20 cellular contexts compared by ENCODE assay signal in genomic region chr9:104144336-104144735, GRCh38. TPM values are rescaled to one million over a fixed set of nuclear protein-coding genes. Genes with fewer than 3 reads are reported as not detected.
DNase-seq lines count a peak whose midpoint lies in the region; ATAC-seq, FAIRE-seq and TF ChIP-seq lines count a peak whose summit lies in the region.
"Had no signal": no experiment of that assay in that cellular context is flagged by ENCODE, and none has a peak within 500 bp of the region (broad histone marks: within the 10 kb centered on the region; RNA-seq: fewer than 3 reads in every experiment).

No MANE protein-coding gene starts in this region.

- peak; percentile 25; the same call in 1 of the 3 replicates for ATAC-seq in K562
- no peak for ATAC-seq in CD8-positive, alpha-beta T cell
- ATAC-seq: Panc1, SK-N-SH treated with all-trans-retinoic acid at 6 μM for 48 hours had no signal

- H3K4me1 ChIP-seq in K562 (replicated peaks in 1 of 2; ENCODE audit: control insufficient read depth in 2 of 2, insufficient read depth in 2 of 2, low read length in 2 of 2) (no peaks in the 10 kb centered on the region), kidney (ENCODE audit: control insufficient read depth in 1 of 2, insufficient read depth in 1 of 2, low read depth in 1 of 2, low read length in 2 of 2) (no peaks in the 10 kb centered on the region)
- H3K4me1 ChIP-seq in CD8-positive, alpha-beta T cell (ENCODE audit: insufficient read depth, low read length) = no peaks in the 10 kb centered on the region
- H3K4me1 ChIP-seq: HAP-1 had no signal

- in situ Hi-C loops in K562 (cut with MboI) = no loop called here
- in situ Hi-C loops in ACHN (cut with HindIII; ENCODE audit: low pct_ligation_motif_present, low pct_unique_long_range_greater_than_20kb, low sequenced_read_pairs) = no loop called here

- no peaks in the 10 kb centered on the region for H3K27me3 Mint-ChIP-seq in CD8-positive, alpha-beta T cell (ENCODE audit: low read depth)

- no peak for TF ChIP-seq CTCF in K562 (IDR thresholded peaks at IDR 0.05 in 2 of 3, conservative IDR thresholded peaks at IDR 0.05 in 1 of 3; ENCODE audit: insufficient read depth in 2 of 3, low read depth in 1 of 3, low read length in 3 of 3)
- TF ChIP-seq CTCF in kidney (IDR thresholded peaks at IDR 0.05; ENCODE audit: borderline replicate concordance, extremely low read depth, insufficient read depth) = no peak
- no peak for TF ChIP-seq CTCF in CD8-positive, alpha-beta T cell (IDR thresholded peaks at IDR 0.05)

- no peaks in the 10 kb centered on the region for H3K4me1 Mint-ChIP-seq in CD8-positive, alpha-beta T cell (ENCODE audit: low read depth)

- H3K4me3 Mint-ChIP-seq in CD8-positive, alpha-beta T cell = no peak overlapping the region

- H3K9ac ChIP-seq in K562 (ENCODE audit: insufficient read depth in 1 of 2, low read depth in 2 of 2, low read length in 2 of 2) (no peak overlapping the region), kidney (ENCODE audit: low read length in 2 of 2) (no peak overlapping the region)

- H3K27ac ChIP-seq in K562 (ENCODE audit: extremely low read depth, low read depth, low read length) (no peak overlapping the region), kidney (ENCODE audit: low read depth in 2 of 2, low read length in 2 of 2) (no peak overlapping the region)
- H3K27ac ChIP-seq in CD8-positive, alpha-beta T cell (ENCODE audit: low read depth, low read length) = no peak overlapping the region
- H3K27ac ChIP-seq: 22Rv1 had no signal

- peaks cover 21% of the 10 kb centered on the region; the same call in 2 of the 3 replicates for H3K36me3 ChIP-seq in K562 (ENCODE audit: control insufficient read depth, insufficient read depth, low read length)
- H3K36me3 ChIP-seq in kidney (ENCODE audit: control insufficient read depth in 1 of 2, insufficient read depth in 2 of 2, low read length in 2 of 2) = no peaks in the 10 kb centered on the region
- H3K36me3 ChIP-seq in CD8-positive, alpha-beta T cell (ENCODE audit: insufficient read depth, low read length) = no peaks in the 10 kb centered on the region

- no peak overlapping the region for H3K4me2 ChIP-seq in K562 (ENCODE audit: insufficient read depth, low read length)

- no peak for TF ChIP-seq POLR2A in K562 (conservative IDR thresholded peaks at IDR 0.05)

- no TSS peak for BruUV-seq in K562 (replicated peaks; lab: Mats Ljungman, UMichigan)

- H3K9me3 ChIP-seq in K562 (replicated peaks; ENCODE audit: control insufficient read depth, insufficient read depth, low read depth, low read length) (no peaks in the 10 kb centered on the region), kidney (ENCODE audit: control insufficient read depth in 1 of 2, low read length in 2 of 2) (no peaks in the 10 kb centered on the region)
- no peaks in the 10 kb centered on the region for H3K9me3 ChIP-seq in CD8-positive, alpha-beta T cell (ENCODE audit: low read length)
- H3K9me3 ChIP-seq: HAP-1, MG63 had no signal

- DNase-seq in NCI-H2029 treated with DMSO at 0.1 percent for 48 hours (lab: John Stamatoyannopoulos, UW) = peak; percentile 3
- DNase-seq in NCI-H2029 (lab: John Stamatoyannopoulos, UW) = no peak
- peak; percentile 16 for DNase-seq in LoVo (ENCODE audit: low spot score)
- DNase-seq in K562 (ENCODE audit: extremely low read depth in 1 of 4, low spot score in 3 of 4) = no peak
- peak; percentile 27 for DNase-seq in renal cortical epithelial cell (ENCODE audit: low read depth)
- DNase-seq in kidney = no peak
- no peak for DNase-seq in ACHN
- no peak for DNase-seq in CD8-positive, alpha-beta T cell
- DNase-seq: AML-193, C1 segment of cervical spinal cord, IMR-90, MG63, NCI-H1417, NCI-H1694 treated with DMSO at 0.1 percent for 48 hours, NCI-H69 had no signal

- H3K4me3 ChIP-seq in K562 = no peak overlapping the region
- no peak overlapping the region for H3K4me3 ChIP-seq in kidney (ENCODE audit: low read length in 2 of 2)
- no peak overlapping the region for H3K4me3 ChIP-seq in CD8-positive, alpha-beta T cell (ENCODE audit: low read depth, low read length)
- H3K4me3 ChIP-seq: HAP-1, MG63 had no signal

- 60% methylated on average over 1 of the region's 1 CpG for WGBS in K562 (ENCODE audit: insufficient coverage, low coverage, missing lambda C conversion rate)

- CTCF ChIA-PET in K562 (lab: Yijun Ruan, JAX; ENCODE audit: low intra/inter-chr PET ratio) = no interaction called here
- CTCF ChIA-PET in CD8-positive, alpha-beta T cell (lab: Charles Lee) = no interaction called here

- intact Hi-C loops in K562 (cut with micrococcal nuclease) (loop anchor here (10.0 kb wide), 1 partner anchor 60 kb away; no protein-coding TSS in a partner anchor), kidney (cut with DNase I) (no loop called here)
- intact Hi-C loops in CD8-positive, alpha-beta T cell (cut with DNase I, micrococcal nuclease) = no loop called here

- H3K9me3 Mint-ChIP-seq in CD8-positive, alpha-beta T cell = no peaks in the 10 kb centered on the region

- H4K20me1 ChIP-seq in K562 (replicated peaks; ENCODE audit: control insufficient read depth, insufficient read depth, low read length) = no peaks in the 10 kb centered on the region

- H3K27me3 ChIP-seq in K562 (ENCODE audit: control insufficient read depth in 2 of 2, insufficient read depth in 2 of 2, low read length in 2 of 2) = no peaks in the 10 kb centered on the region
- H3K27me3 ChIP-seq in CD8-positive, alpha-beta T cell (ENCODE audit: insufficient read depth, low read length) = no peaks in the 10 kb centered on the region
- H3K27me3 ChIP-seq: MG63 had no signal

- H3K9me1 ChIP-seq in K562 (ENCODE audit: control insufficient read depth, insufficient read depth, low read length) = no peaks in the 10 kb centered on the region

- POLR2A ChIA-PET in K562 (lab: Yijun Ruan, JAX) = no interaction called here
- POLR2A ChIA-PET in CD8-positive, alpha-beta T cell (lab: Charles Lee) = no interaction called here

- TF ChIP-seq EP300 in K562 (IDR thresholded peaks at IDR 0.05; ENCODE audit: low read length) = no peak

- FAIRE-seq in K562 (lab: Jason Lieb, UNC) = no peak
- FAIRE-seq in kidney (lab: Jason Lieb, UNC) = no peak
- FAIRE-seq: D721Med had no signal

- no peak for TF ChIP-seq RAD21 in K562 (CRISPR knock-in tag; conservative IDR thresholded peaks at IDR 0.05 in 1 of 2, IDR thresholded peaks at IDR 0.05 in 1 of 2)

- H3K36me3 Mint-ChIP-seq in CD8-positive, alpha-beta T cell = peaks cover 8% of the 10 kb centered on the region

- no peak overlapping the region for H3K27ac Mint-ChIP-seq in CD8-positive, alpha-beta T cell

- no peak overlapping the region for H2AFZ ChIP-seq in K562 (ENCODE audit: low read depth, low read length)

- no peaks in the 10 kb centered on the region for H3K79me2 ChIP-seq in K562 (ENCODE audit: control insufficient read depth, insufficient read depth, low read length)

TF ChIP-seq in K562, 482 proteins besides CTCF, POLR2A, EP300 and RAD21 (continues in another document):
- no peak for TF ChIP-seq ZNF57 (CRISPR knock-in tag; IDR thresholded peaks at IDR 0.05)
- no peak for TF ChIP-seq ZNF232 (CRISPR knock-in tag; IDR thresholded peaks at IDR 0.05)
- no peak for TF ChIP-seq SPI1 (IDR thresholded peaks at IDR 0.05; ENCODE audit: borderline replicate concordance, low read depth, low read length)
- TF ChIP-seq EWSR1 (IDR thresholded peaks at IDR 0.05; ENCODE audit: borderline replicate concordance, low read depth, partially characterized antibody) = no peak
- TF ChIP-seq PHB2 (IDR thresholded peaks at IDR 0.05; ENCODE audit: low read depth) = no peak
- TF ChIP-seq KDM5B (IDR thresholded peaks at IDR 0.05; ENCODE audit: insufficient replicate concordance, low read depth, low read length) = no peak
- no peak for TF ChIP-seq ZNF41 (CRISPR knock-in tag; conservative IDR thresholded peaks at IDR 0.05)
- TF ChIP-seq CREBBP (IDR thresholded peaks at IDR 0.05; ENCODE audit: low read depth, low read length) = no peak
- no peak for TF ChIP-seq SRF (CRISPR knock-in tag; IDR thresholded peaks at IDR 0.05)
- TF ChIP-seq ID3 (CRISPR knock-in tag; IDR thresholded peaks at IDR 0.05) = no peak
- TF ChIP-seq ID3 (tag; IDR thresholded peaks at IDR 0.05) = no peak
- TF ChIP-seq ZNF274 (IDR thresholded peaks at IDR 0.05; ENCODE audit: borderline replicate concordance, low read depth, low read length) = no peak

RNA-seq across cellular contexts. Expression of gene SMC2, which starts 50.2 kb away (rescaled TPM):
- 3.6 and 19.1 TPM in 2 replicates for total RNA-seq in K562 (2011; cell fraction: chromatin; rRNA removed; ENCODE audit: low replicate concordance)
- total RNA-seq in K562 (2011; cell fraction: nucleolus; rRNA removed) = 3.2 and 4.2 TPM in 2 replicates
- 6.4 and 10.2 TPM in 2 replicates for total RNA-seq in K562 (2011; cell fraction: nucleoplasm; rRNA removed)
- total RNA-seq in K562 (2014; rRNA removed) (24.4 and 25.6 TPM in 2 replicates), K562 (2014; rRNA removed; fragmentation: Illumina TruSeq; extraction: Trizol) (45.1 and 52.4 TPM in 2 replicates), K562 (2015; rRNA removed; fragmentation: Illumina TruSeq; extraction: Trizol) (37.0 and 40.1 TPM in 2 replicates), K562 (2021) (31.5 and 32.8 TPM in 2 replicates), renal cortical epithelial cell (15.6 and 19.2 TPM in 2 replicates), kidney (7.8 TPM)
- polyA plus RNA-seq in K562 (2011; rRNA removed) (18.9 and 29.0 TPM in 2 replicates), K562 (2014; fragmentation: Illumina TruSeq; extraction: Trizol) (27.2 and 32.9 TPM in 2 replicates), K562 (2014; fragmentation: Nextera tagmentation; extraction: Ambion mirVana) (10 to 100 TPM; 34.3 to 54.0 TPM), K562 (2014; rRNA removed) (18.0 and 18.1 TPM in 2 replicates), kidney (ENCODE audit: insufficient read depth, low read depth, low replicate concordance) (2.5 TPM)
- polyA plus RNA-seq in K562 (2011; cell fraction: cytosol; rRNA removed) = 4.1 and 8.8 TPM in 2 replicates
- polyA plus RNA-seq in K562 (2011; cell fraction: nucleus; rRNA removed) = 5.7 and 7.2 TPM in 2 replicates
- polyA plus RNA-seq in K562 (2012) = 23.0 and 23.4 TPM in 2 replicates
- polyA minus RNA-seq in K562 (2011; rRNA and poly(A)+ RNA removed) = 57.7 and 58.4 TPM in 2 replicates
- polyA minus RNA-seq in K562 (2011; cell fraction: cytosol; rRNA and poly(A)+ RNA removed) = 13.0 and 18.9 TPM in 2 replicates
- polyA minus RNA-seq in K562 (2011; cell fraction: nucleus; rRNA and poly(A)+ RNA removed) = 7.8 and 14.7 TPM in 2 replicates
- 1 to 10 TPM; 1.9 to 2.0 TPM for total RNA-seq in CD8-positive, alpha-beta T cell

Comparison
In these comparisons a context has a peak if more than half of its experiments do, and no peak if none do; other contexts are left out.
1. DNase-seq: peak in NCI-H2029 treated with DMSO at 0.1 percent for 48 hours (single experiment), LoVo (single experiment) and renal cortical epithelial cell (single experiment); none in NCI-H2029 (single experiment), K562 (0 of 4), kidney (single experiment), ACHN (single experiment) and CD8-positive, alpha-beta T cell (0 of 7).